In the genomic region with DNA sequence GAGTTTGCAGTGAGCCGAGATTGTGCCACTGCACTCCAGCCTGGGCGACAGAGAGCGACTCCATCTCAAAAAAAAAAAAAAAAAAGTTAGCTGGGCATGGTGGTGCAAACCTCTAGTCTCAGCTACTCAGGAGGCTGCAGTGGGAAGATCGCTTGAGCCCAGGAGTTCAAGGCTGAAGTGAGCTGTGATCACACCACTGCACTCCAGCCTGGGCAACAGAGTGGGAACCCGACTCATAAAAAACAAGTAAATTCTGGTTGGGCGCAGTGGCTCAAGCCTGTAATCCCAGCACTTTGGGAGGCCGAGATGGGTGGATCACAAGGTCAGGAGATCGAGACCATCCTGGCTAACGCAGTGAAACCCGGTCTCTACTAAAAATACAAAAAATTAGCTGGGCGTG, we compare ENCODE assay signal across 13 cellular contexts. TPM values are rescaled to one million over a fixed set of nuclear protein-coding genes. Genes with fewer than 3 reads are reported as not detected.
"Had no signal": no experiment of that assay in that cellular context is flagged by ENCODE, and none has a peak within 500 bp of the region (broad histone marks: within the 10 kb centered on the region; RNA-seq: fewer than 3 reads in every experiment).

No MANE protein-coding gene starts in this region.

RNA-seq across cellular contexts. Expression of a gene that starts 4.9 kb away (rescaled TPM):
- total RNA-seq: activated B cell treated with CpG ODN at 0.5 μM for 24 hours; activated CD4-positive, alpha-beta memory T cell treated with anti-CD3 and anti-CD28 coated beads for 36 hours; activated CD4-positive, alpha-beta memory T cell treated with anti-CD3 and anti-CD28 coated beads, Interleukin-2, amount 10 ng/mL, durations not matched to agents 7 days and 5 days; activated CD4-positive, alpha-beta T cell treated with anti-CD3 and anti-CD28 coated beads for 36 hours; activated CD4-positive, alpha-beta T cell treated with anti-CD3 and anti-CD28 coated beads, Interleukin-2, amount 10 ng/mL, durations not matched to agents 24 days and 14 days; activated CD4-positive, alpha-beta T cell treated with anti-CD3 and anti-CD28 coated beads, Interleukin-2, amount 10 ng/mL, durations not matched to agents 7 days and 5 days; activated CD8-positive, alpha-beta memory T cell treated with anti-CD3 and anti-CD28 coated beads for 36 hours; activated CD8-positive, alpha-beta memory T cell treated with anti-CD3 and anti-CD28 coated beads, Interleukin-2, amount 10 ng/mL, durations not matched to agents 7 days and 5 days; activated CD8-positive, alpha-beta T cell treated with anti-CD3 and anti-CD28 coated beads for 36 hours; activated CD8-positive, alpha-beta T cell treated with anti-CD3 and anti-CD28 coated beads, Interleukin-2, amount 10 ng/mL, durations not matched to agents 7 days and 5 days; T-helper 1 cell treated with Interleukin-12 subunit alpha and Interleukin-12 subunit beta and Interleukin-4 antibody, amounts not matched to agents 30 ng/mL and 1 ng/mL, for 36 hours; T-helper 17 cell; T-helper 2 cell treated with Interferon-gamma antibody and Interleukin-4, amounts not matched to agents 100 ng/mL and 5 ng/mL, for 36 hours had no signal

RNA-seq across cellular contexts. Expression of a gene that starts 48.2 kb away (rescaled TPM):
- total RNA-seq: activated CD8-positive, alpha-beta memory T cell treated with anti-CD3 and anti-CD28 coated beads, Interleukin-2, amount 10 ng/mL, durations not matched to agents 7 days and 5 days; T-helper 2 cell treated with Interferon-gamma antibody and Interleukin-4, amounts not matched to agents 100 ng/mL and 5 ng/mL, for 36 hours had no signal
